In the genomic region with DNA sequence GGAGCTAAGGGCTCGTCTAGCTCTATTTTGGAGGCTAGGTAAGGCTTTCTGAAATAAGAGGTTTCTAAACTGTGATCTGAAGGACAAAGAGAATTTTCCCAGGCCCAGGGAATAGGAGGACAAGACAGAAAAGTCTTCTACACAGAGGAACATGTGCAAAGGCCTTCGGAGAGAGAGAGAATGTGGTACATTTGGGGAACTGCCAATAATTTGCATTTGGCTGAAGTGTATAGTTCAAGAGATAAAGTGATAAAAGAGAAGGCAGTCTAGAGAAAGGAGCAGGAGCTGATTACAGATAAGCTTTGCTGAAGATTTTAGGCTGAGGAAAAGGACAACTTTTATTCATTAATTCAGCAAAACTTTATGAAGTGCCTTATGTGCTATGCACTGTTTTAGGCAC, we compare ENCODE assay signal across 25 cellular contexts.
DNase-seq lines count a peak whose midpoint lies in the region; ATAC-seq, FAIRE-seq and TF ChIP-seq lines count a peak whose summit lies in the region.
"Had no signal": no experiment of that assay in that cellular context is flagged by ENCODE, and none has a peak within 500 bp of the region (broad histone marks: within the 10 kb centered on the region; RNA-seq: fewer than 3 reads in every experiment).

No MANE protein-coding gene starts in this region.

- ATAC-seq in PC-3 (no peak), K562 (no peak)
- ATAC-seq: activated CD8-positive, alpha-beta T cell treated with anti-CD3 and anti-CD28 coated beads, Interleukin-2, amount 10 ng/mL, durations not matched to agents 7 days and 5 days had no signal

- H2BK5ac ChIP-seq in mesendoderm (ENCODE audit: low read length), result no peak overlapping the region

- peak; percentile 44 for DNase-seq in EL
- no peak for DNase-seq in PC-3
- no peak for DNase-seq in K562 (ENCODE audit: extremely low read depth in 1 of 4, low spot score in 3 of 4)
- no peak for DNase-seq in mesendoderm
- no peak for DNase-seq in activated naive CD8-positive, alpha-beta T cell treated with anti-CD3 and anti-CD28 coated beads for 36 hours
- DNase-seq in NCI-H2171 (lab: John Stamatoyannopoulos, UW), result no peak
- no peak for DNase-seq in ascending aorta (ENCODE audit: low spot score in 2 of 2)
- DNase-seq: activated CD4-positive, alpha-beta T cell treated with anti-CD3 and anti-CD28 coated beads for 1 hour; activated CD8-positive, alpha-beta T cell treated with anti-CD3 and anti-CD28 coated beads, Interleukin-2, amount 10 ng/mL, durations not matched to agents 7 days and 5 days; central memory CD4-positive, alpha-beta T cell; COR-L47; dermis blood vessel endothelial cell; DND-41; Kasumi-1; left ventricle myocardium inferior; MV-4-11; naive B cell; NCI-H1436 treated with DMSO at 0.1 percent for 48 hours; SHP77 treated with DMSO at 0.1 percent for 48 hours; small intestine; stimulated activated CD4-positive, alpha-beta T cell treated with anti-CD3 and anti-CD28 coated beads, Interleukin-1b, Interleukin-23, amount 100 ng/mL, for 48 hours; transverse colon had no signal

- BruUV-seq in PC-3 (replicated peaks; lab: Mats Ljungman, UMichigan) (no TSS peak), K562 (replicated peaks; lab: Mats Ljungman, UMichigan) (no TSS peak)

- intact Hi-C loops in PC-3 (cut with micrococcal nuclease) (loop anchor here (5.0 kb wide), 2 partner anchors 51 to 81 kb away; no protein-coding TSS in a partner anchor), K562 (cut with micrococcal nuclease) (loop anchor here (10.0 kb wide), 1 partner anchor 159 kb away; no protein-coding TSS in a partner anchor), ascending aorta (cut with DNase I) (no loop called here)

- CTCF ChIA-PET in PC-3 (lab: Charles Lee), result no interaction called here
- CTCF ChIA-PET in K562 (lab: Yijun Ruan, JAX; ENCODE audit: low intra/inter-chr PET ratio), result no interaction called here

- peaks cover 6% of the 10 kb centered on the region for H3K27me3 Mint-ChIP-seq in activated naive CD8-positive, alpha-beta T cell treated with anti-CD3 and anti-CD28 coated beads for 36 hours

- no peaks in the 10 kb centered on the region for H3K79me2 ChIP-seq in PC-3 (ENCODE audit: low read length)
- no peaks in the 10 kb centered on the region for H3K79me2 ChIP-seq in K562 (ENCODE audit: control insufficient read depth, insufficient read depth, low read length)
- H3K79me2 ChIP-seq in mesendoderm (ENCODE audit: control insufficient read depth, insufficient read depth, low read length), result no peaks in the 10 kb centered on the region

- POLR2A ChIA-PET in PC-3 (lab: Charles Lee; ENCODE audit: unreplicated experiment) (no interaction called here), K562 (lab: Yijun Ruan, JAX) (interaction anchor here (0.7 to 0.9 kb wide), 2 partner anchors 202 to 216 kb away, joined by 3 read pairs; no protein-coding TSS in a partner anchor)

- FAIRE-seq in K562 (lab: Jason Lieb, UNC), result no peak
- FAIRE-seq: endometrium, small intestine had no signal

- H2AFZ ChIP-seq in PC-3 (ENCODE audit: low read length), result no peak overlapping the region
- no peak overlapping the region for H2AFZ ChIP-seq in K562 (ENCODE audit: low read depth, low read length)

- no peaks in the 10 kb centered on the region for H3K79me1 ChIP-seq in mesendoderm (ENCODE audit: low read length)

- H3K4me2 ChIP-seq in PC-3 (ENCODE audit: low read length), result peak overlapping the region; percentile 34; the same call in 1 of the 2 replicates
- no peak overlapping the region for H3K4me2 ChIP-seq in K562 (ENCODE audit: insufficient read depth, low read length)
- H3K4me2 ChIP-seq in mesendoderm (ENCODE audit: low read length), result no peak overlapping the region
- H3K4me2 ChIP-seq: BLaER1 had no signal

- peaks cover 6% of the 10 kb centered on the region for H3F3A ChIP-seq in PC-3 (ENCODE audit: low read length, unreplicated experiment)

- no peaks in the 10 kb centered on the region for H3K36me3 Mint-ChIP-seq in activated naive CD8-positive, alpha-beta T cell treated with anti-CD3 and anti-CD28 coated beads for 36 hours
- H3K36me3 Mint-ChIP-seq: activated naive CD8-positive, alpha-beta T cell; naive B cell had no signal

- in situ Hi-C loops in K562 (cut with MboI), result no loop called here

- no peak for TF ChIP-seq EP300 in K562 (IDR thresholded peaks at IDR 0.05; ENCODE audit: low read length)

- peak overlapping the region; percentile 70 for H3K18ac ChIP-seq in mesendoderm (ENCODE audit: low read length)

- H4K8ac ChIP-seq in mesendoderm (ENCODE audit: low read depth, low read length), result no peak overlapping the region

- H2BK120ac ChIP-seq in mesendoderm (ENCODE audit: low read depth, low read length), result no peak overlapping the region

- H3K9me1 ChIP-seq in K562 (ENCODE audit: control insufficient read depth, insufficient read depth, low read length), result no peaks in the 10 kb centered on the region

- no peak overlapping the region for H3K4me3 Mint-ChIP-seq in activated naive CD8-positive, alpha-beta T cell treated with anti-CD3 and anti-CD28 coated beads for 36 hours
- H3K4me3 Mint-ChIP-seq: activated CD8-positive, alpha-beta T cell treated with anti-CD3 and anti-CD28 coated beads, Interleukin-2, amount 10 ng/mL, durations not matched to agents 7 days and 5 days; activated naive CD8-positive, alpha-beta T cell; naive B cell had no signal

- no peak overlapping the region for H3K27ac Mint-ChIP-seq in activated naive CD8-positive, alpha-beta T cell treated with anti-CD3 and anti-CD28 coated beads for 36 hours
- H3K27ac Mint-ChIP-seq: activated CD8-positive, alpha-beta T cell treated with anti-CD3 and anti-CD28 coated beads, Interleukin-2, amount 10 ng/mL, durations not matched to agents 7 days and 5 days; activated naive CD8-positive, alpha-beta T cell; naive B cell had no signal

- no peaks in the 10 kb centered on the region for H4K20me1 ChIP-seq in PC-3 (ENCODE audit: low read length)
- no peaks in the 10 kb centered on the region for H4K20me1 ChIP-seq in K562 (replicated peaks; ENCODE audit: control insufficient read depth, insufficient read depth, low read length)
- H4K20me1 ChIP-seq: BLaER1 had no signal

- no peak overlapping the region for H2BK15ac ChIP-seq in mesendoderm (replicated peaks; ENCODE audit: low read depth)

- no peaks in the 10 kb centered on the region for H3K36me3 ChIP-seq in PC-3 (ENCODE audit: low read depth, low read length)
- H3K36me3 ChIP-seq in K562 (ENCODE audit: control insufficient read depth, insufficient read depth, low read length), result no peaks in the 10 kb centered on the region
- H3K36me3 ChIP-seq in mesendoderm (ENCODE audit: control insufficient read depth, insufficient read depth, low read length), result no peaks in the 10 kb centered on the region
- H3K36me3 ChIP-seq in ascending aorta, result no peaks in the 10 kb centered on the region
- H3K36me3 ChIP-seq: BLaER1, left ventricle myocardium inferior, transverse colon had no signal

- no peaks in the 10 kb centered on the region for H3K9me2 ChIP-seq in PC-3 (replicated peaks; ENCODE audit: low read length)

- H3K9me3 ChIP-seq in PC-3 (ENCODE audit: low read length) (no peaks in the 10 kb centered on the region), K562 (replicated peaks; ENCODE audit: control insufficient read depth, insufficient read depth, low read depth, low read length) (no peaks in the 10 kb centered on the region), ascending aorta (no peaks in the 10 kb centered on the region)
- H3K9me3 ChIP-seq: BLaER1, left ventricle myocardium inferior, transverse colon had no signal

- no peak for TF ChIP-seq RAD21 in K562 (CRISPR knock-in tag; conservative IDR thresholded peaks at IDR 0.05 in 1 of 2, IDR thresholded peaks at IDR 0.05 in 1 of 2)

- H3K56ac ChIP-seq in mesendoderm (ENCODE audit: low read length), result no peak overlapping the region

- H3K4me1 Mint-ChIP-seq in activated naive CD8-positive, alpha-beta T cell treated with anti-CD3 and anti-CD28 coated beads for 36 hours, result no peaks in the 10 kb centered on the region
- H3K4me1 Mint-ChIP-seq: naive B cell had no signal

- H2AK5ac ChIP-seq in mesendoderm (ENCODE audit: low read length), result no peak overlapping the region

- peak overlapping the region; percentile 72 for H3K4ac ChIP-seq in mesendoderm (ENCODE audit: low read depth, low read length)

- no peak overlapping the region for H3K27ac ChIP-seq in PC-3 (ENCODE audit: low read length)
- no peak overlapping the region for H3K27ac ChIP-seq in K562 (ENCODE audit: extremely low read depth, low read depth, low read length)
- no peak overlapping the region for H3K27ac ChIP-seq in mesendoderm (ENCODE audit: low read depth, low read length)
- H3K27ac ChIP-seq in ascending aorta, result no peak overlapping the region
- H3K27ac ChIP-seq: BLaER1, left ventricle myocardium inferior, transverse colon had no signal

- H3K9me3 Mint-ChIP-seq in activated naive CD8-positive, alpha-beta T cell treated with anti-CD3 and anti-CD28 coated beads for 36 hours, result no peaks in the 10 kb centered on the region

- TF ChIP-seq CTCF in PC-3 (conservative IDR thresholded peaks at IDR 0.05; ENCODE audit: low read depth, low read length) (no peak), K562 (IDR thresholded peaks at IDR 0.05 in 2 of 3, conservative IDR thresholded peaks at IDR 0.05 in 1 of 3; ENCODE audit: insufficient read depth in 2 of 3, low read depth in 1 of 3, low read length in 3 of 3) (no peak), ascending aorta (IDR thresholded peaks at IDR 0.05) (no peak)

- H3K27me3 ChIP-seq in PC-3 (ENCODE audit: low read length), result no peaks in the 10 kb centered on the region
- peaks cover 8 to 14% of the 10 kb centered on the region in 2 experiments; a peak in 3 of 5 replicates for H3K27me3 ChIP-seq in K562 (ENCODE audit: control insufficient read depth in 2 of 2, insufficient read depth in 2 of 2, low read length in 2 of 2)
- no peaks in the 10 kb centered on the region for H3K27me3 ChIP-seq in mesendoderm (ENCODE audit: insufficient read depth, low read length, poor library complexity)
- H3K27me3 ChIP-seq in ascending aorta, result no peaks in the 10 kb centered on the region
- H3K27me3 ChIP-seq: BLaER1, transverse colon had no signal

- 0% methylated on average over 2 of the region's 2 CpGs for whole genome bisulfite sequencing in K562 (ENCODE audit: insufficient coverage, low coverage, missing lambda C conversion rate)
- WGBS in mesendoderm (ENCODE audit: extremely low coverage, insufficient coverage, low lambda C conversion rate), result no CpG with 5 or more reads among the region's 2 CpGs

- H3K9ac ChIP-seq in PC-3 (ENCODE audit: low read length) (no peak overlapping the region), K562 (ENCODE audit: insufficient read depth in 1 of 2, low read depth in 2 of 2, low read length in 2 of 2) (no peak overlapping the region), mesendoderm (ENCODE audit: low read length) (no peak overlapping the region)
- H3K9ac ChIP-seq: BLaER1 had no signal

- no peak for TF ChIP-seq POLR2A in K562 (conservative IDR thresholded peaks at IDR 0.05)

- no peak overlapping the region for H3K23ac ChIP-seq in mesendoderm (ENCODE audit: low read length)

- H3K4me1 ChIP-seq in PC-3 (ENCODE audit: insufficient read depth, low read length), result peaks cover 45% of the 10 kb centered on the region
- no peaks in the 10 kb centered on the region; a peak in 1 of 5 replicates for H3K4me1 ChIP-seq in K562 (replicated peaks in 1 of 2; ENCODE audit: control insufficient read depth in 2 of 2, insufficient read depth in 2 of 2, low read length in 2 of 2)
- H3K4me1 ChIP-seq in mesendoderm (ENCODE audit: control insufficient read depth, low read depth, low read length), result peaks cover 10% of the 10 kb centered on the region
- peaks cover 0 to 6% of the 10 kb centered on the region in 2 donors for H3K4me1 ChIP-seq in ascending aorta
- H3K4me1 ChIP-seq: BLaER1, left ventricle myocardium inferior had no signal

- no peak overlapping the region for H3K4me3 ChIP-seq in PC-3 (ENCODE audit: low read length)
- H3K4me3 ChIP-seq in K562, result no peak overlapping the region
- no peak overlapping the region for H3K4me3 ChIP-seq in mesendoderm (ENCODE audit: low read length)
- H3K4me3 ChIP-seq in ascending aorta, result no peak overlapping the region
- H3K4me3 ChIP-seq: BLaER1, left ventricle myocardium inferior, transverse colon had no signal

- H4K5ac ChIP-seq in mesendoderm (ENCODE audit: low read length), result no peak overlapping the region
